34 cellular contexts compared by ENCODE assay signal in the genomic region with DNA sequence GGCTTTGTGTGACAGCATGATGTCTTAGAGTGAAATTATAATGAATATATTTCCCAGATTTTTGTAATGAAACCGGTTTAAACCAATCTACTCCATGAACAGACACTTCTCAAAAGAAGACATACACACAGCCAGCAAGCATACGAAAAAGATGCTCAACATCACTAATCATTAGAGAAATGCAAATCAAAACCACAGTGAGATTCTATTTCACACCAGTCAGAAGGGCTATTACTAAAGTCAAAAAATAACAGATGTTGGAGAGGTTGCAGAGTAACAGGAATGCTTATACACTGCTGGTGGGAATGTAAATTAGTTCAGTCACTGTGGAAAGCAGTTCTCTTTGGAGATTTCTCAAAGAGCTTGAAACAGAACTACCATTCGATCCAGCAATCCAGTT.
DNase-seq lines count a peak whose midpoint lies in the region; ATAC-seq and TF ChIP-seq lines count a peak whose summit lies in the region.
"Had no signal": no experiment of that assay in that cellular context is flagged by ENCODE, and none has a peak within 500 bp of the region (broad histone marks: within the 10 kb centered on the region; RNA-seq: fewer than 3 reads in every experiment).

No MANE protein-coding gene starts in this region.

- H3K4me2 ChIP-seq in KMS-11 (peak overlapping the region; percentile 5), neural progenitor cell (no peak overlapping the region)
- H3K4me2 ChIP-seq: A549, PC-9 had no signal

- no peaks in the 10 kb centered on the region for H3K9me3 ChIP-seq in neural progenitor cell (ENCODE audit: low read depth)
- H3K9me3 ChIP-seq: A549, mucosa of descending colon, spleen, transverse colon had no signal

- no peak overlapping the region for H3K9ac ChIP-seq in KMS-11
- no peak overlapping the region for H3K9ac ChIP-seq in neural progenitor cell

- DNase-seq in neural progenitor cell (ENCODE audit: low spot score) (no peak), GDM1 (lab: John Stamatoyannopoulos, UW) (no peak)
- DNase-seq: activated CD4-positive, alpha-beta T cell treated with anti-CD3 and anti-CD28 coated beads for 1 hour; activated CD8-positive, alpha-beta T cell treated with anti-CD3 and anti-CD28 coated beads, Interleukin-2, amount 10 ng/mL, durations not matched to agents 7 days and 5 days; activated T-cell treated with anti-CD3 and anti-CD28 coated beads for 4 hours; anterior cingulate cortex; effector memory CD8-positive, alpha-beta T cell; EL; erythroblast; mucosa of descending colon; NCI-H1436 treated with DMSO at 0.1 percent for 48 hours; NCI-H510A; NK-92 treated with Interleukin-12 subunit alpha and Interleukin-12 subunit beta, amount 100 ng/mL, for 24 hours; PC-9; posterior cingulate gyrus; right cardiac atrium; Right ventricle myocardium superior; spleen; stimulated activated CD4-positive, alpha-beta T cell treated with anti-CD3 and anti-CD28 coated beads, Interleukin-2, amount 100 ng/mL, for 48 hours; T-helper 2 cell; transverse colon had no signal

- H3K36me3 ChIP-seq in KMS-11 (ENCODE audit: insufficient read depth) (no peaks in the 10 kb centered on the region), neural progenitor cell (no peaks in the 10 kb centered on the region)
- H3K36me3 ChIP-seq: spleen, transverse colon had no signal

- H3F3A ChIP-seq in neural progenitor cell (ENCODE audit: low read depth): no peaks in the 10 kb centered on the region

- H3K27me3 ChIP-seq in KMS-11 (ENCODE audit: insufficient read depth, low read depth): no peaks in the 10 kb centered on the region
- H3K27me3 ChIP-seq in neural progenitor cell: no peaks in the 10 kb centered on the region
- H3K27me3 ChIP-seq: spleen, transverse colon had no signal

- no peaks in the 10 kb centered on the region for H3K9me3 Mint-ChIP-seq in neural progenitor cell

- H2AFZ ChIP-seq in KMS-11 (ENCODE audit: low read depth) (no peak overlapping the region), neural progenitor cell (replicated peaks) (no peak overlapping the region)
- H2AFZ ChIP-seq: PC-9 had no signal

- H3K79me2 ChIP-seq in KMS-11 (ENCODE audit: insufficient read depth, low read depth) (no peaks in the 10 kb centered on the region), neural progenitor cell (ENCODE audit: low read depth) (no peaks in the 10 kb centered on the region)

- H3K4me3 ChIP-seq in KMS-11 (IDR thresholded peaks at IDR 0.05; ENCODE audit: insufficient read depth, low read depth, low read length): no peak overlapping the region
- H3K4me3 ChIP-seq in neural progenitor cell: no peak overlapping the region
- H3K4me3 ChIP-seq: A549, coronary artery, lung, mucosa of descending colon, PC-9, spleen, transverse colon had no signal

- TF ChIP-seq CTCF in KMS-11 (conservative IDR thresholded peaks at IDR 0.05; ENCODE audit: low read depth, low read length) (no peak), neural progenitor cell (IDR thresholded peaks at IDR 0.05) (no peak)

- ATAC-seq in GM18520 (IDR thresholded peaks at IDR 0.05; ENCODE audit: unreplicated experiment) (peak; percentile 77), GM19351 (IDR thresholded peaks at IDR 0.05; ENCODE audit: unreplicated experiment) (peak; percentile 50), HG02588 (IDR thresholded peaks at IDR 0.05; ENCODE audit: unreplicated experiment) (peak; percentile 56), GM21526 (IDR thresholded peaks at IDR 0.05; ENCODE audit: low FRiP score, unreplicated experiment) (no peak), GM21786 (IDR thresholded peaks at IDR 0.05; ENCODE audit: unreplicated experiment) (no peak)
- ATAC-seq: A549; activated CD8-positive, alpha-beta T cell treated with anti-CD3 and anti-CD28 coated beads, Interleukin-2, amount 10 ng/mL, durations not matched to agents 7 days and 5 days; effector memory CD8-positive, alpha-beta T cell; mucosa of descending colon; natural killer cell treated with Interleukin-12 subunit alpha and Interleukin-12 subunit beta and Interleukin-15 and Interleukin-18, amount 100 ng/mL, for 72 hours; right cardiac atrium had no signal

- no peak overlapping the region for H3K27ac Mint-ChIP-seq in neural progenitor cell
- H3K27ac Mint-ChIP-seq: activated CD8-positive, alpha-beta T cell treated with anti-CD3 and anti-CD28 coated beads, Interleukin-2, amount 10 ng/mL, durations not matched to agents 7 days and 5 days; activated naive CD8-positive, alpha-beta T cell; CD4-positive, alpha-beta memory T cell; effector memory CD8-positive, alpha-beta T cell; natural killer cell treated with Interleukin-12 subunit alpha and Interleukin-12 subunit beta and Interleukin-15 and Interleukin-18, amount 100 ng/mL, for 72 hours had no signal

- no peaks in the 10 kb centered on the region for H3K27me3 Mint-ChIP-seq in neural progenitor cell (ENCODE audit: insufficient read depth, low read depth)
- H3K27me3 Mint-ChIP-seq: activated naive CD8-positive, alpha-beta T cell; CD4-positive, alpha-beta memory T cell; effector memory CD8-positive, alpha-beta T cell; natural killer cell treated with Interleukin-12 subunit alpha and Interleukin-12 subunit beta and Interleukin-15 and Interleukin-18, amount 100 ng/mL, for 72 hours had no signal

- H3K27ac ChIP-seq in KMS-11: no peak overlapping the region
- H3K27ac ChIP-seq in neural progenitor cell: no peak overlapping the region
- H3K27ac ChIP-seq: A549, coronary artery, HL-60, PC-9, spleen, transverse colon had no signal

- H3K4me1 Mint-ChIP-seq in neural progenitor cell: no peaks in the 10 kb centered on the region
- H3K4me1 Mint-ChIP-seq: CD4-positive, alpha-beta memory T cell had no signal

- no peaks in the 10 kb centered on the region for H3K36me3 Mint-ChIP-seq in neural progenitor cell
- H3K36me3 Mint-ChIP-seq: activated naive CD8-positive, alpha-beta T cell; CD4-positive, alpha-beta memory T cell; natural killer cell treated with Interleukin-12 subunit alpha and Interleukin-12 subunit beta and Interleukin-15 and Interleukin-18, amount 100 ng/mL, for 72 hours had no signal

- H3K4me1 ChIP-seq in KMS-11 (ENCODE audit: low read depth, poor library complexity, severe bottlenecking): peaks cover 36% of the 10 kb centered on the region
- H3K4me1 ChIP-seq in neural progenitor cell: no peaks in the 10 kb centered on the region
- H3K4me1 ChIP-seq: A549, spleen, transverse colon had no signal

- no peak overlapping the region for H3K4me3 Mint-ChIP-seq in neural progenitor cell
- H3K4me3 Mint-ChIP-seq: activated CD8-positive, alpha-beta T cell treated with anti-CD3 and anti-CD28 coated beads, Interleukin-2, amount 10 ng/mL, durations not matched to agents 7 days and 5 days; activated naive CD8-positive, alpha-beta T cell; CD4-positive, alpha-beta memory T cell; effector memory CD8-positive, alpha-beta T cell; natural killer cell treated with Interleukin-12 subunit alpha and Interleukin-12 subunit beta and Interleukin-15 and Interleukin-18, amount 100 ng/mL, for 72 hours had no signal

- H4K20me1 ChIP-seq in KMS-11 (ENCODE audit: insufficient read depth): no peaks in the 10 kb centered on the region
- no peaks in the 10 kb centered on the region for H4K20me1 ChIP-seq in neural progenitor cell (ENCODE audit: low read depth)

Comparison
In these comparisons a context has a peak if more than half of its experiments do, and no peak if none do; other contexts are left out.
1. ATAC-seq: peak in GM18520 (single experiment), GM19351 (single experiment) and HG02588 (single experiment); none in GM21526 (single experiment) and GM21786 (single experiment).